ENCODE assay signal across 2 cellular contexts in genomic region chr2:178335218-178335617, GRCh38.
TF ChIP-seq lines count a peak whose summit lies in the region.

No MANE protein-coding gene starts in this region.

TF ChIP-seq in SK-N-SH treated with all-trans-retinoic acid at 6 μM for 48 hours, 23 proteins besides CTCF, POLR2A, EP300 and RAD21 (continued from another document):
- TF ChIP-seq, protein P1, sequence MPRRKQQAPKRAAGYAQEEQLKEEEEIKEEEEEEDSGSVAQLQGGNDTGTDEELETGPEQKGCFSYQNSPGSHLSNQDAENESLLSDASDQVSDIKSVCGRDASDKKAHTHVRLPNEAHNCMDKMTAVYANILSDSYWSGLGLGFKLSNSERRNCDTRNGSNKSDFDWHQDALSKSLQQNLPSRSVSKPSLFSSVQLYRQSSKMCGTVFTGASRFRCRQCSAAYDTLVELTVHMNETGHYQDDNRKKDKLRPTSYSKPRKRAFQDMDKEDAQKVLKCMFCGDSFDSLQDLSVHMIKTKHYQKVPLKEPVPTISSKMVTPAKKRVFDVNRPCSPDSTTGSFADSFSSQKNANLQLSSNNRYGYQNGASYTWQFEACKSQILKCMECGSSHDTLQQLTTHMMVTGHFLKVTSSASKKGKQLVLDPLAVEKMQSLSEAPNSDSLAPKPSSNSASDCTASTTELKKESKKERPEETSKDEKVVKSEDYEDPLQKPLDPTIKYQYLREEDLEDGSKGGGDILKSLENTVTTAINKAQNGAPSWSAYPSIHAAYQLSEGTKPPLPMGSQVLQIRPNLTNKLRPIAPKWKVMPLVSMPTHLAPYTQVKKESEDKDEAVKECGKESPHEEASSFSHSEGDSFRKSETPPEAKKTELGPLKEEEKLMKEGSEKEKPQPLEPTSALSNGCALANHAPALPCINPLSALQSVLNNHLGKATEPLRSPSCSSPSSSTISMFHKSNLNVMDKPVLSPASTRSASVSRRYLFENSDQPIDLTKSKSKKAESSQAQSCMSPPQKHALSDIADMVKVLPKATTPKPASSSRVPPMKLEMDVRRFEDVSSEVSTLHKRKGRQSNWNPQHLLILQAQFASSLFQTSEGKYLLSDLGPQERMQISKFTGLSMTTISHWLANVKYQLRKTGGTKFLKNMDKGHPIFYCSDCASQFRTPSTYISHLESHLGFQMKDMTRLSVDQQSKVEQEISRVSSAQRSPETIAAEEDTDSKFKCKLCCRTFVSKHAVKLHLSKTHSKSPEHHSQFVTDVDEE (CRISPR knock-in tag; IDR thresholded peaks at IDR 0.05), result no peak
- TF ChIP-seq ZC3H10 (CRISPR knock-in tag; IDR thresholded peaks at IDR 0.05), result no peak

TF ChIP-seq in SK-N-SH, 30 proteins besides CTCF, POLR2A, EP300 and RAD21 (continued from another document):
- TF ChIP-seq, protein P2, sequence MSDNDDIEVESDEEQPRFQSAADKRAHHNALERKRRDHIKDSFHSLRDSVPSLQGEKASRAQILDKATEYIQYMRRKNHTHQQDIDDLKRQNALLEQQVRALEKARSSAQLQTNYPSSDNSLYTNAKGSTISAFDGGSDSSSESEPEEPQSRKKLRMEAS (IDR thresholded peaks at IDR 0.05; ENCODE audit: low read depth), result no peak
- TF ChIP-seq YY1 (IDR thresholded peaks at IDR 0.05; ENCODE audit: low read depth), result no peak
- no peak for TF ChIP-seq EZH2phosphoT487 (IDR thresholded peaks at IDR 0.05; ENCODE audit: borderline replicate concordance, low read depth)
- TF ChIP-seq SIN3A (IDR thresholded peaks at IDR 0.05; ENCODE audit: borderline replicate concordance, low read depth, low read length), result no peak
